Comparison of ENCODE assay signal across 8 cellular contexts in the genomic region with DNA sequence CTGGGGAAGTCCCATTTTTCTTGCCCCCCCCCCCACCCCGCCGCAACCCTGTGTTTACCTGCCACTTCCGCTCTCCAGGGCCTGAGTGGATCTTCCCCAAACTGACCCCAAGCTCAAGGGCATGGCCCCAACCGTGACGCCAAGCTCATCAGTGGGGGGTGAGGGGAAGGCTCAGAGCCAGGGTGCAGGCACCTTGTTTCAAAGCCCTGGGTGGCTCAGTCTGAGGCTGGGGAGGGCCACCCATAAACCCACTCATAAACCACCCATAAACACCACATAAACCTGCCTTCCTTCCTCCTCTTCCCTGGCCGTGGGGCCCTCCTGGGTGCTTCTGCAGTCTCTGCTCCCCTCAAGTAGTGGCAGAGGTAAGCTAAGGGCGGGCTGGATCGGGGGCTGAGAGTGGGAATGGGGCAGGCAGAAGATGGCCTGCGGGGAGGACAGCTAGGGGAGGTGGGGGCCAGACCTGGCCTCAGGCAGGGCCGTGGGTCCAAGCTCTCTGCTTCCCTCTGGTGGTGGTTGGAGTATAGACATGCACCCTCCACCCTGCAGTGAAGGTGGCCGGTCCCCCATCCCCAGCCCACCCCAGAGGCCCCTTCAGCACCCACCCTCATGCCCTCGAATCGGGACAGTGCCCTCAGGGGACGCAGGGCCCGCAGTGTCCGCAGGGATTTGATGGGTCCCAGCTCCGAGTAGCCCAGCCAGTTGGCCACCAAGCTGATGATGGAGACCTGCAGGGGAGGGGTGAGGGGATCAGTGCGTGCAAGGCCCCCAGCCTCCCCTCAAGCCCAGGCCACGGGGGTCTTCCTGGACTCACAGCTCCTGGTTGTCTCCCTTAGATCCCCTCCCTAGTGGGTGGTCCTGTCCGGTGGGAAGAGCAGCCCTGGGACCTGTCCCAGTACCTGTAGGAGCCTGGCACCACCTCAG.
DNase-seq lines count a peak whose midpoint lies in the region; ATAC-seq and TF ChIP-seq lines count a peak whose summit lies in the region.

No MANE protein-coding gene starts in this region.

- H3K27ac ChIP-seq in C4-2B: no peak overlapping the region

- H3K4me3 Mint-ChIP-seq in T-helper 2 cell treated with Interferon-gamma antibody and Interleukin-4, amounts not matched to agents 5 μg/mL and 100 μg/mL, for 36 hours: peak overlapping the region; percentile 68

- peak overlapping the region; percentile 75 for H3K27ac Mint-ChIP-seq in T-helper 2 cell treated with Interferon-gamma antibody and Interleukin-4, amounts not matched to agents 5 μg/mL and 100 μg/mL, for 36 hours

- no peaks in the 10 kb centered on the region for H3K9me3 Mint-ChIP-seq in T-helper 2 cell treated with Interferon-gamma antibody and Interleukin-4, amounts not matched to agents 5 μg/mL and 100 μg/mL, for 36 hours

- no peaks in the 10 kb centered on the region for H3K36me3 Mint-ChIP-seq in T-helper 2 cell treated with Interferon-gamma antibody and Interleukin-4, amounts not matched to agents 5 μg/mL and 100 μg/mL, for 36 hours (ENCODE audit: low read depth)

- in situ Hi-C loops in KBM-7 (cut with MboI; ENCODE audit: low pct_unique_long_range_greater_than_20kb, low sequenced_read_pairs): no loop called here

- peak; percentile 56 for DNase-seq in KBM-7
- peak; percentile 49 for DNase-seq in T-helper 2 cell treated with Interferon-gamma antibody and Interleukin-4, amounts not matched to agents 5 μg/mL and 100 μg/mL, for 36 hours (ENCODE audit: low spot score)
- peak; percentile 47 for DNase-seq in astrocyte of the hippocampus (ENCODE audit: low read depth, low spot score)
- peak; percentile 95 for DNase-seq in iPS-NIHi11 (ENCODE audit: low spot score)
- peak; percentile 45 to 56 for DNase-seq in stimulated activated CD4-positive, alpha-beta T cell treated with anti-CD3 and anti-CD28 coated beads, Interleukin-1b, Interleukin-23, amount 100 ng/mL, for 4 hours (ENCODE audit: low read depth in 2 of 2)

- no peaks in the 10 kb centered on the region for H3K27me3 Mint-ChIP-seq in T-helper 2 cell treated with Interferon-gamma antibody and Interleukin-4, amounts not matched to agents 5 μg/mL and 100 μg/mL, for 36 hours (ENCODE audit: low read depth)

- H3K4me1 Mint-ChIP-seq in T-helper 2 cell treated with Interferon-gamma antibody and Interleukin-4, amounts not matched to agents 5 μg/mL and 100 μg/mL, for 36 hours (ENCODE audit: low read depth): peaks cover 9% of the 10 kb centered on the region

- peak; percentile 86 for TF ChIP-seq CTCF in C4-2B (conservative IDR thresholded peaks at IDR 0.05)

- ATAC-seq in GM19351 (IDR thresholded peaks at IDR 0.05; ENCODE audit: unreplicated experiment) (peak; percentile 83), HG02763 (IDR thresholded peaks at IDR 0.05; ENCODE audit: unreplicated experiment) (no peak)
